Comparison of ENCODE assay signal across 8 cellular contexts in genomic region chr11:2898366-2899079, GRCh38. TPM values are rescaled to one million over a fixed set of nuclear protein-coding genes. Genes with fewer than 3 reads are reported as not detected.
DNase-seq lines count a peak whose midpoint lies in the region; ATAC-seq, FAIRE-seq and TF ChIP-seq lines count a peak whose summit lies in the region.

No MANE protein-coding gene starts in this region.

- H3K4me3 Mint-ChIP-seq in neural progenitor cell = no peak overlapping the region

- H3K4me1 ChIP-seq in ascending aorta (peaks cover 0 to 17% of the 10 kb centered on the region in 2 donors), keratinocyte (ENCODE audit: control insufficient read depth, extremely low read depth, insufficient read depth, low read length) (peaks cover 37% of the 10 kb centered on the region), neural progenitor cell (peaks cover 8% of the 10 kb centered on the region)

- H3K27me3 ChIP-seq in ascending aorta (no peaks in the 10 kb centered on the region), keratinocyte (ENCODE audit: control insufficient read depth, extremely low read depth, insufficient read depth, low read length) (no peaks in the 10 kb centered on the region), neural progenitor cell (peaks cover 13% of the 10 kb centered on the region)

- H4K20me1 ChIP-seq in keratinocyte (ENCODE audit: control insufficient read depth, extremely low read depth, insufficient read depth, low read length) = no peaks in the 10 kb centered on the region
- no peaks in the 10 kb centered on the region for H4K20me1 ChIP-seq in neural progenitor cell (ENCODE audit: low read depth)

- peak; percentile 85 for FAIRE-seq in keratinocyte (lab: Jason Lieb, UNC)

- H3K4me2 ChIP-seq in keratinocyte (ENCODE audit: control insufficient read depth, extremely low read depth, insufficient read depth, low read depth, low read length) = peak overlapping the region; percentile 61
- H3K4me2 ChIP-seq in neural progenitor cell = no peak overlapping the region

- H3K27ac ChIP-seq in ascending aorta (peak overlapping the region; percentile 43 to 50), keratinocyte (ENCODE audit: control insufficient read depth, insufficient read depth, low read length) (peak overlapping the region; percentile 59), neural progenitor cell (no peak overlapping the region)

- H3K27me3 Mint-ChIP-seq in neural progenitor cell (ENCODE audit: insufficient read depth, low read depth) = peaks cover 6% of the 10 kb centered on the region

- intact Hi-C loops in ascending aorta (cut with DNase I) = no loop called here

- H3K36me3 ChIP-seq in ascending aorta (no peaks in the 10 kb centered on the region), keratinocyte (ENCODE audit: control insufficient read depth in 2 of 2, extremely low read depth in 1 of 2, insufficient read depth in 2 of 2, low read length in 2 of 2) (no peaks in the 10 kb centered on the region), neural progenitor cell (no peaks in the 10 kb centered on the region)

- H3K9ac ChIP-seq in keratinocyte (ENCODE audit: control insufficient read depth, extremely low read depth, insufficient read depth, low read length) (no peak overlapping the region), neural progenitor cell (no peak overlapping the region)

- H3K27ac Mint-ChIP-seq in neural progenitor cell = no peak overlapping the region

- H2AFZ ChIP-seq in keratinocyte (ENCODE audit: control insufficient read depth, low read length) (no peak overlapping the region), neural progenitor cell (replicated peaks) (no peak overlapping the region)

- no peaks in the 10 kb centered on the region for H3K9me1 ChIP-seq in keratinocyte (ENCODE audit: control insufficient read depth, extremely low read depth, insufficient read depth, low read length)

- no peak overlapping the region for H3K4me3 ChIP-seq in ascending aorta
- peak overlapping the region in 1 of 3 experiments; percentile 19 for H3K4me3 ChIP-seq in keratinocyte (ENCODE audit: control insufficient read depth in 2 of 3, extremely low read depth in 1 of 3, insufficient read depth in 2 of 3, low read depth in 1 of 3, low read length in 3 of 3)
- no peak overlapping the region for H3K4me3 ChIP-seq in neural progenitor cell

- DNase-seq in SW480 (ENCODE audit: low spot score) (peak; percentile 63), ascending aorta (ENCODE audit: low spot score in 2 of 2) (peak; percentile 63 to 86), keratinocyte (ENCODE audit: low read depth, low spot score) (no peak), neural progenitor cell (ENCODE audit: low spot score) (no peak), HuH-7 (ENCODE audit: low spot score) (no peak)
- DNase-seq in stimulated activated CD8-positive, alpha-beta memory T cell treated with anti-CD3 and anti-CD28 coated beads, Interleukin-4, amount 100 ng/mL, for 4 hours (ENCODE audit: low read depth in 2 of 2, low spot score in 1 of 2) = peak; percentile 33 to 37

- H3K4me1 Mint-ChIP-seq in neural progenitor cell = peaks cover 18% of the 10 kb centered on the region

- no peaks in the 10 kb centered on the region for H3K36me3 Mint-ChIP-seq in neural progenitor cell

- H3K79me2 ChIP-seq in keratinocyte (ENCODE audit: control insufficient read depth, insufficient read depth, low read length) = no peaks in the 10 kb centered on the region
- no peaks in the 10 kb centered on the region for H3K79me2 ChIP-seq in neural progenitor cell (ENCODE audit: low read depth)

- TF ChIP-seq CTCF in ascending aorta (IDR thresholded peaks at IDR 0.05) = no peak
- TF ChIP-seq CTCF in keratinocyte (optimal IDR thresholded peaks at IDR 0.05 in 1 of 3, IDR thresholded peaks at IDR 0.05 in 1 of 3, conservative IDR thresholded peaks at IDR 0.05 in 1 of 3; ENCODE audit: extremely low read depth in 1 of 3, insufficient read depth in 2 of 3, low read length in 3 of 3) = no peak
- TF ChIP-seq CTCF in neural progenitor cell (IDR thresholded peaks at IDR 0.05) = no peak

- no peaks in the 10 kb centered on the region for H3F3A ChIP-seq in neural progenitor cell (ENCODE audit: low read depth)

- H3K9me3 Mint-ChIP-seq in neural progenitor cell = no peaks in the 10 kb centered on the region

- H3K9me3 ChIP-seq in ascending aorta = no peaks in the 10 kb centered on the region
- H3K9me3 ChIP-seq in keratinocyte (ENCODE audit: control insufficient read depth, low read depth, low read length) = no peaks in the 10 kb centered on the region
- H3K9me3 ChIP-seq in neural progenitor cell (ENCODE audit: low read depth) = no peaks in the 10 kb centered on the region

- ATAC-seq in HG02678 (IDR thresholded peaks at IDR 0.05; ENCODE audit: unreplicated experiment) (peak; percentile 26), HG02938 (IDR thresholded peaks at IDR 0.05; ENCODE audit: unreplicated experiment) (no peak)

- dilution Hi-C loops in keratinocyte (cut with MboI; ENCODE audit: extremely low pct_ligation_motif_present, low sequenced_read_pairs) = no loop called here

RNA-seq across cellular contexts. Expression of gene CDKN1C, which starts 12.9 kb away (rescaled TPM):
- total RNA-seq in ascending aorta (18.1 TPM), neural progenitor cell (ENCODE audit: low replicate concordance) (47.8 and 49.3 TPM in 2 replicates)
- polyA plus RNA-seq in keratinocyte = 0.06 to 0.49 TPM (median 0.37 TPM) in 3 replicates
- polyA plus RNA-seq in keratinocyte (2011; ENCODE audit: low read depth) = 9.8 TPM
- polyA plus RNA-seq in keratinocyte (2011; cell fraction: cytosol; rRNA removed) = 0.21 and 0.24 TPM in 2 replicates
- 0.23 and 0.27 TPM in 2 replicates for polyA plus RNA-seq in keratinocyte (2011; cell fraction: nucleus; rRNA removed)
- polyA plus RNA-seq in keratinocyte (2012; ENCODE audit: low replicate concordance) = 0.26 and 7.1 TPM in 2 replicates
- not detected in 3 replicates for polyA minus RNA-seq in keratinocyte
- polyA minus RNA-seq in keratinocyte (2011; cell fraction: cytosol; rRNA and poly(A)+ RNA removed) = 2.9 TPM
- polyA minus RNA-seq in keratinocyte (2011; cell fraction: nucleus; rRNA and poly(A)+ RNA removed) = 0.31 and 0.84 TPM in 2 replicates

RNA-seq across cellular contexts. Expression of gene PHLDA2, which starts 30.7 kb away (rescaled TPM):
- total RNA-seq in ascending aorta = not detected
- polyA plus RNA-seq in keratinocyte = 24.3 to 36.0 TPM (median 27.3 TPM) in 3 replicates
- polyA plus RNA-seq in keratinocyte (2011; ENCODE audit: low read depth) = 52.2 TPM
- polyA plus RNA-seq in keratinocyte (2011; cell fraction: cytosol; rRNA removed) = 35.3 and 141 TPM in 2 replicates
- 15.6 and 36.1 TPM in 2 replicates for polyA plus RNA-seq in keratinocyte (2011; cell fraction: nucleus; rRNA removed)
- polyA plus RNA-seq in keratinocyte (2012; ENCODE audit: low replicate concordance) = 80.5 and 153 TPM in 2 replicates
- 2.6 to 28.4 TPM (median 4.5 TPM) in 3 replicates for polyA minus RNA-seq in keratinocyte
- 91.1 TPM for polyA minus RNA-seq in keratinocyte (2011; cell fraction: cytosol; rRNA and poly(A)+ RNA removed)
- 12.3 and 12.4 TPM in 2 replicates for polyA minus RNA-seq in keratinocyte (2011; cell fraction: nucleus; rRNA and poly(A)+ RNA removed)
- not detected in 2 replicates for total RNA-seq in neural progenitor cell (ENCODE audit: low replicate concordance)

Comparison
In these comparisons a context has a peak if more than half of its experiments do, and no peak if none do; other contexts are left out.
1. DNase-seq: peak in SW480 (single experiment), ascending aorta (2 of 2) and stimulated activated CD8-positive, alpha-beta memory T cell treated with anti-CD3 and anti-CD28 coated beads, Interleukin-4, amount 100 ng/mL, for 4 hours (2 of 2); none in keratinocyte (single experiment), neural progenitor cell (single experiment) and HuH-7 (single experiment).